Comparison of ENCODE assay signal across 8 cellular contexts in the genomic region with DNA sequence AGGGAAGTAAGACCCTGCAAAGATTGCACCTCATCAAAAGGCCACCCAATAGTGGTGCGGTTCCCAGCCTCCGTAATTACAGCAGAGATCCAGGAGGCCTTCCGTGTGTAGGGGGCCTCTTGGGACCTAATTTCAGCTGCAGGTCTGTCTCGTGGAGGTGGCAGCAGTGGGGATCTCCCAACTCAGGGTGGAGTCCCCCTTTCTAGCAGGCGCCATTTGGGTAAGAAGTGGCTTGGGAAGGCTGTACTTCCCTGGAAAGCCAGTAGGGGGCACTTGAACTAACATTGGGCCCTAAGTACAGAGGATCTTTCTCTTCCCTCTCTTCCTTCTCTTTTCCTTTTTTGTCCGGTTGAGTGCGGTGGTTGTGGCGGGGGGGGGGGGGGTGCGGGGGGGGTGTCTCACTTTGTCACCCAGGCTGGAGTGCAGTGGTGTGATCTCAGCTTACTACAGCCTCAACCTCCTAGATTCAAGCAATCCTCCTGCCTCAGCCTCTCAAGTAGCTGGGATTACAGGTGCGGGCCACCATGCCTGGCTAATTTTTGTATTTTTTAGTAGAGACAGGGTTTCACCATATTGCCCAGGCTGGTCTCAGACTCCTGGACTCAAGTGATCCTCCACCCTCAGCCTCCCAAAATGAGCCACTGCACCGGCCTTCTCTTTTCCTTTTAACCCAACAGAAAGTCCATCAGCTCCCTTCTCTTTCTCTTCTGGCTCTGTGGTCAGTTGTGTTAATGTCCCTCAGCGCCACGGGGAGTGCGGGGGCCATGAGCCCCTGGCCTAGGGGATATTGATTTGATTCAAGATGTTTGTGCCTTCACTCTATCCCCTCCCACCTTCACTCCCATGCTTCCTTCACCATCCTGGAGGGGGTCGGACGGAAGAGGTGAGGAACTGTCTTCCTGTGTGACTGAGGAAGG. TPM values are rescaled to one million over a fixed set of nuclear protein-coding genes. Genes with fewer than 3 reads are reported as not detected.
DNase-seq lines count a peak whose midpoint lies in the region; ATAC-seq and TF ChIP-seq lines count a peak whose summit lies in the region.

No MANE protein-coding gene starts in this region.

- ATAC-seq in left lobe of liver: no peak
- no peak for ATAC-seq in HG02623 (IDR thresholded peaks at IDR 0.05; ENCODE audit: unreplicated experiment)

- peak; percentile 48 for TF ChIP-seq CTCF in GM13977 (IDR thresholded peaks at IDR 0.05; ENCODE audit: extremely low read depth, insufficient read depth, missing control alignments)

- DNase-seq in CD1c-positive myeloid dendritic cell (ENCODE audit: extremely low spot score) (peak; percentile 19), GM13977 (ENCODE audit: low spot score) (no peak), left lobe of liver (ENCODE audit: low spot score) (peak; percentile 37), NCI-H1092 treated with DMSO at 0.1 percent for 48 hours (lab: John Stamatoyannopoulos, UW) (no peak), DMS153 treated with DMSO at 0.1 percent for 48 hours (lab: John Stamatoyannopoulos, UW; ENCODE audit: unreplicated experiment) (no peak), NK-92 (lab: John Stamatoyannopoulos, UW; ENCODE audit: unreplicated experiment) (no peak)
- peak; percentile 48 to 58 for DNase-seq in activated CD4-positive, alpha-beta T cell treated with anti-CD3 and anti-CD28 coated beads, Interleukin-2, amount 50 U/mL, for 48 hours

- in situ Hi-C loops in GM13977 (cut with MboI; ENCODE audit: low pct_unique_long_range_greater_than_20kb, low sequenced_read_pairs, unreplicated experiment): loop anchor here (10.0 kb wide), 1 partner anchor 410 kb away; no protein-coding TSS in a partner anchor

RNA-seq across cellular contexts. Expression of a gene that starts 32.0 kb away (rescaled TPM):
- total RNA-seq in left lobe of liver: 2.0 TPM

RNA-seq across cellular contexts. Expression of a gene that starts 32.0 kb away (rescaled TPM):
- 13.4 TPM for total RNA-seq in left lobe of liver

Comparison
In these comparisons a context has a peak if more than half of its experiments do, and no peak if none do; other contexts are left out.
1. DNase-seq: peak in CD1c-positive myeloid dendritic cell (single experiment), activated CD4-positive, alpha-beta T cell treated with anti-CD3 and anti-CD28 coated beads, Interleukin-2, amount 50 U/mL, for 48 hours (2 of 2) and left lobe of liver (single experiment); none in GM13977 (single experiment), NCI-H1092 treated with DMSO at 0.1 percent for 48 hours (single experiment), DMS153 treated with DMSO at 0.1 percent for 48 hours (single experiment) and NK-92 (single experiment).